ENCODE assay signal across 14 cellular contexts in genomic region chr2:127560201-127560928, GRCh38. TPM values are rescaled to one million over a fixed set of nuclear protein-coding genes. Genes with fewer than 3 reads are reported as not detected.
DNase-seq lines count a peak whose midpoint lies in the region; ATAC-seq and TF ChIP-seq lines count a peak whose summit lies in the region.
"Had no signal": no experiment of that assay in that cellular context is flagged by ENCODE, and none has a peak within 500 bp of the region (broad histone marks: within the 10 kb centered on the region; RNA-seq: fewer than 3 reads in every experiment).

No MANE protein-coding gene starts in this region.

- H3K36me3 ChIP-seq in upper lobe of right lung (no peaks in the 10 kb centered on the region), uterus (no peaks in the 10 kb centered on the region)

- H3K4me1 ChIP-seq in upper lobe of right lung (no peaks in the 10 kb centered on the region), uterus (no peaks in the 10 kb centered on the region)

- peak; percentile 22 for ATAC-seq in upper lobe of right lung
- ATAC-seq: activated T-helper 17 cell treated with anti-CD3 and anti-CD28 coated beads, Interleukin-2, amount 50 U/mL, for 72 hours had no signal

- H3K4me3 ChIP-seq in upper lobe of right lung (no peak overlapping the region), uterus (no peak overlapping the region)
- H3K4me3 ChIP-seq: hepatocyte, skin epidermis had no signal

- H3K9me3 ChIP-seq in upper lobe of right lung (no peaks in the 10 kb centered on the region), uterus (no peaks in the 10 kb centered on the region)

- DNase-seq in activated effector memory CD4-positive, alpha-beta T cell treated with anti-CD3 and anti-CD28 coated beads, Interleukin-2, amount 50 U/mL, for 16 hours, result peak; percentile 43
- DNase-seq in activated effector memory CD4-positive, alpha-beta T cell treated with Interleukin-2 at 50 U/mL for 16 hours, result no peak
- DNase-seq in astrocyte of the hippocampus (ENCODE audit: low read depth, low spot score), result peak; percentile 24
- DNase-seq in midbrain (lab: John Stamatoyannopoulos, UW), result peak; percentile 72
- DNase-seq in upper lobe of right lung, result no peak
- no peak for DNase-seq in uterus
- DNase-seq in HPDE6-E6E7 (ENCODE audit: extremely low spot score), result no peak
- DNase-seq in activated gamma-delta T cell treated with Interleukin-2 at 50 U/mL for 16 hours, result no peak
- DNase-seq: activated CD4-positive, alpha-beta T cell treated with anti-CD3 and anti-CD28 coated beads for 48 hours; NCI-H1105 treated with DMSO at 0.1 percent for 48 hours; NCI-H510A had no signal

- intact Hi-C loops in upper lobe of right lung (cut with DNase I) (no loop called here), uterus (cut with DNase I; ENCODE audit: low total_unique reads) (no loop called here)

- TF ChIP-seq POLR2A in uterus (IDR thresholded peaks at IDR 0.05), result no peak

- no peak overlapping the region for H3K27ac ChIP-seq in upper lobe of right lung
- no peak overlapping the region for H3K27ac ChIP-seq in uterus
- H3K27ac ChIP-seq: hepatocyte, skin epidermis had no signal

- TF ChIP-seq CTCF in upper lobe of right lung (IDR thresholded peaks at IDR 0.05) (no peak), uterus (IDR thresholded peaks at IDR 0.05) (no peak)

- H3K27me3 ChIP-seq in upper lobe of right lung (no peaks in the 10 kb centered on the region), uterus (no peaks in the 10 kb centered on the region)
- H3K27me3 ChIP-seq: hepatocyte had no signal

RNA-seq across cellular contexts. Expression of gene MYO7B, which starts 24.9 kb away (rescaled TPM):
- 2.2 TPM for total RNA-seq in upper lobe of right lung
- under 1 TPM; 0.21 to 0.48 (median 0.28) TPM for total RNA-seq in uterus

RNA-seq across cellular contexts. Expression of gene IWS1, which starts 34.1 kb away (rescaled TPM):
- total RNA-seq in upper lobe of right lung, result 39.3 TPM
- total RNA-seq in uterus, result 10 to 100 TPM in 3 of 4 donors, 1 to 10 TPM in 1; 8.5 to 47.4 (median 33.1) TPM

Comparison
In these comparisons a context has a peak if more than half of its experiments do, and no peak if none do; other contexts are left out.
1. DNase-seq: peak in activated effector memory CD4-positive, alpha-beta T cell treated with anti-CD3 and anti-CD28 coated beads, Interleukin-2, amount 50 U/mL, for 16 hours (single experiment), astrocyte of the hippocampus (single experiment) and midbrain (single experiment); none in activated effector memory CD4-positive, alpha-beta T cell treated with Interleukin-2 at 50 U/mL for 16 hours (single experiment), upper lobe of right lung (single experiment), uterus (0 of 2), HPDE6-E6E7 (single experiment) and activated gamma-delta T cell treated with Interleukin-2 at 50 U/mL for 16 hours (single experiment).